11 cellular contexts compared by ENCODE assay signal in the genomic region with DNA sequence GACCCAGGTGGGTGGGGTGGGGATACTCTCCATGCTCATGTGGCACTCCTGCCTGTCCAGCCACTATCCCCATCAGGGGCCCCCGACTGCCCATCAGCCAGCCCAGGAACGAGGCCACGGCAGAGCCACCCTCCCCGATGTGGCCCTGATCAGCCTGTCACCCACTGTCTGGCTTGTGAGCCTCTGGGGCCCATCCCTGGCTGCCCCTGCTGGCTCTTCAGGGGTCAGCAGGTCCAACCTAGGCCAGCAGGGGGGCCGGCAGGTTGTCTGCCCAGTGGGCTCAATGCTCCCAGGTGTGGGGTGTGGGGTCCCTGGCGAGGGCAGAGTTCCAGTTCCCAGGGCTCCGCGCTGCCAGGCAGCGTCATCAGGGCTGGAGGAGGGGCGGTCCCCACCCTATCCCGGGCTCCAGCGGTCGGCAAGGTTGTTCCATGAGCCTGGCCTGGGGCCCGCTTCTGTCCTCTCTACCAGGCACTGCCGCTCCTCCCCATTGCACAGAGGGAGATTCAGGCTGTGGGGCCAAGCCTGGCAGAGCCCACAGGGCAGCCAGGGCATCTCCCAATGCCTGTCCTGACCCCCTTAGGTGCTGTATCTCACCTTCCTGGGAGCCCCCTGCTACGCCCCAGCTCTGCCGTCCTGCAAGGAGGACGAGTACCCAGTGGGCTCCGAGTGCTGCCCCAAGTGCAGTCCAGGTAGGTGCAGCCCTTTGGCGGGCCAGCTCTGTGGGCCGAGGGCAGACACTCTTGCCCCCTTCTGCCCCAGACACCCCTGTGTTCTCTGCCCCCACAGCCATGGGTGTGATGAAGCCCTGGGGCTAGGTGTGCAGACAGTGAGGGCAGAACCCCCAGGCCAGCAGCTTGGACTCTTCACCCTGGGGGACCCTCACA. TPM values are rescaled to one million over a fixed set of nuclear protein-coding genes. Genes with fewer than 3 reads are reported as not detected.
DNase-seq lines count a peak whose midpoint lies in the region; ATAC-seq and TF ChIP-seq lines count a peak whose summit lies in the region.
"Had no signal": no experiment of that assay in that cellular context is flagged by ENCODE, and none has a peak within 500 bp of the region (broad histone marks: within the 10 kb centered on the region; RNA-seq: fewer than 3 reads in every experiment).

No MANE protein-coding gene starts in this region.

- H3K9me3 ChIP-seq in gastrocnemius medialis (no peaks in the 10 kb centered on the region), trophoblast cell (ENCODE audit: insufficient read depth, low read depth, low read length) (no peaks in the 10 kb centered on the region)

- H4K12ac ChIP-seq in trophoblast cell (ENCODE audit: low read depth, low read length) = no peak overlapping the region

- no peak for DNase-seq in GM12864 (ENCODE audit: low read depth)
- peak; percentile 36 for DNase-seq in SK-MEL-5 (ENCODE audit: low read depth, low spot score)
- DNase-seq in fibroblast of pulmonary artery (ENCODE audit: low read depth) = no peak
- no peak for DNase-seq in gastrocnemius medialis
- no peak for DNase-seq in HEK293T (ENCODE audit: extremely low spot score)
- DNase-seq in hepatic stellate cell (ENCODE audit: low spot score) = no peak
- DNase-seq in trophoblast cell = no peak
- DNase-seq in amygdala (lab: John Stamatoyannopoulos, UW) = no peak

- no peak overlapping the region for H3K4ac ChIP-seq in trophoblast cell (ENCODE audit: low read depth, low read length)

- H2BK120ac ChIP-seq in trophoblast cell (ENCODE audit: insufficient read depth, low read length, poor library complexity) = no peak overlapping the region

- H3K27ac ChIP-seq in gastrocnemius medialis = peak overlapping the region; percentile 71 to 87 (median 85)
- H3K27ac ChIP-seq in trophoblast cell (ENCODE audit: low read depth, low read length) = no peak overlapping the region

- no peak overlapping the region for H4K8ac ChIP-seq in trophoblast cell (ENCODE audit: low read depth, low read length)

- H3K79me1 ChIP-seq in trophoblast cell (ENCODE audit: low read length) = no peaks in the 10 kb centered on the region

- intact Hi-C loops in gastrocnemius medialis (cut with DNase I; ENCODE audit: low total_unique reads) = loop anchor here (10.0 kb wide), 1 partner anchor 87 kb away; no protein-coding TSS in a partner anchor

- H4K91ac ChIP-seq in trophoblast cell (ENCODE audit: low read depth, low read length) = no peak overlapping the region

- H3K9ac ChIP-seq in trophoblast cell (ENCODE audit: low read length) = no peak overlapping the region

- peaks cover 7 to 21% of the 10 kb centered on the region in 2 donors for H3K4me1 ChIP-seq in gastrocnemius medialis
- no peaks in the 10 kb centered on the region for H3K4me1 ChIP-seq in trophoblast cell (ENCODE audit: control insufficient read depth in 1 of 2, insufficient read depth in 2 of 2, low read length in 2 of 2)

- no peak for ATAC-seq in gastrocnemius medialis

- WGBS in trophoblast cell (ENCODE audit: extremely low coverage, insufficient coverage, insufficient read length) = no CpG with 5 or more reads among the region's 21 CpGs

- TF ChIP-seq POLR2A in gastrocnemius medialis (IDR thresholded peaks at IDR 0.05) = no peak

- no peak overlapping the region for H3K23ac ChIP-seq in trophoblast cell (ENCODE audit: low read length)

- in situ Hi-C loops in SK-MEL-5 (cut with HindIII; ENCODE audit: low pct_unique_long_range_greater_than_20kb, low sequenced_read_pairs) = no loop called here
- in situ Hi-C loops in gastrocnemius medialis (cut with MboI; ENCODE audit: low sequenced_read_pairs in 4 of 4) = no loop called here

- H2BK12ac ChIP-seq in trophoblast cell (ENCODE audit: low read length) = no peak overlapping the region

- peak; percentile 32 for TF ChIP-seq CTCF in GM12864 (IDR thresholded peaks at IDR 0.05; ENCODE audit: low read depth, low read length, missing control alignments)
- no peak for TF ChIP-seq CTCF in fibroblast of pulmonary artery (IDR thresholded peaks at IDR 0.05; ENCODE audit: low read length, missing control alignments)
- no peak for TF ChIP-seq CTCF in gastrocnemius medialis (IDR thresholded peaks at IDR 0.05 in 4 of 5, conservative IDR thresholded peaks at IDR 0.05 in 1 of 5)

- no peak overlapping the region for H3K14ac ChIP-seq in trophoblast cell (ENCODE audit: low read length)

- H3K79me2 ChIP-seq in trophoblast cell (ENCODE audit: control insufficient read depth, insufficient read depth, low read length, poor library complexity) = no peaks in the 10 kb centered on the region

- peaks cover 0 to 4% (median 0%) of the 10 kb centered on the region in 3 donors for H3K27me3 ChIP-seq in gastrocnemius medialis
- H3K27me3 ChIP-seq in trophoblast cell (ENCODE audit: insufficient read depth, low read length) = no peaks in the 10 kb centered on the region

- no peak overlapping the region for H3K4me2 ChIP-seq in trophoblast cell (ENCODE audit: low read length)

- CTCF ChIA-PET in HEK293T (lab: Yijun Ruan, JAX) = no interaction called here

- H3K4me3 ChIP-seq in GM12864 (ENCODE audit: low read depth, low read length) (peak overlapping the region; percentile 89), fibroblast of pulmonary artery (replicated peaks; ENCODE audit: low read depth, low read length) (peak overlapping the region; percentile 54), gastrocnemius medialis (peak overlapping the region; percentile 68 to 96 (median 72)), trophoblast cell (ENCODE audit: low read depth, low read length) (no peak overlapping the region)

- H3K36me3 ChIP-seq in gastrocnemius medialis = no peaks in the 10 kb centered on the region
- no peaks in the 10 kb centered on the region for H3K36me3 ChIP-seq in trophoblast cell (ENCODE audit: control insufficient read depth in 1 of 2, insufficient read depth in 2 of 2, low read length in 2 of 2)

- H2AK5ac ChIP-seq in trophoblast cell (ENCODE audit: low read length) = no peak overlapping the region

- H3K18ac ChIP-seq in trophoblast cell (ENCODE audit: low read length) = no peak overlapping the region

- no peak overlapping the region for H2BK5ac ChIP-seq in trophoblast cell (ENCODE audit: low read depth, low read length, poor library complexity)

- no peak overlapping the region for H2AFZ ChIP-seq in trophoblast cell (ENCODE audit: insufficient read depth, low read length, poor library complexity)

- POLR2A ChIA-PET in HEK293T (lab: Yijun Ruan, JAX) = no interaction called here

TF ChIP-seq in HEK293T, 16 proteins besides CTCF, POLR2A, EP300 and RAD21:
- no peak for TF ChIP-seq FOXM1 (IDR thresholded peaks at IDR 0.05; ENCODE audit: borderline replicate concordance)
- TF ChIP-seq ELF4 (IDR thresholded peaks at IDR 0.05) = no peak
- no peak for TF ChIP-seq FOXK2 (IDR thresholded peaks at IDR 0.05)
- TF ChIP-seq LEF1 (IDR thresholded peaks at IDR 0.05; ENCODE audit: borderline replicate concordance) = no peak
- TF ChIP-seq HDGF (IDR thresholded peaks at IDR 0.05; ENCODE audit: borderline replicate concordance) = no peak
- no peak for TF ChIP-seq SP1 (IDR thresholded peaks at IDR 0.05)
- TF ChIP-seq, protein P1, sequence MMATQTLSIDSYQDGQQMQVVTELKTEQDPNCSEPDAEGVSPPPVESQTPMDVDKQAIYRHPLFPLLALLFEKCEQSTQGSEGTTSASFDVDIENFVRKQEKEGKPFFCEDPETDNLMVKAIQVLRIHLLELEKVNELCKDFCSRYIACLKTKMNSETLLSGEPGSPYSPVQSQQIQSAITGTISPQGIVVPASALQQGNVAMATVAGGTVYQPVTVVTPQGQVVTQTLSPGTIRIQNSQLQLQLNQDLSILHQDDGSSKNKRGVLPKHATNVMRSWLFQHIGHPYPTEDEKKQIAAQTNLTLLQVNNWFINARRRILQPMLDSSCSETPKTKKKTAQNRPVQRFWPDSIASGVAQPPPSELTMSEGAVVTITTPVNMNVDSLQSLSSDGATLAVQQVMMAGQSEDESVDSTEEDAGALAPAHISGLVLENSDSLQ (IDR thresholded peaks at IDR 0.05) = no peak
- no peak for TF ChIP-seq SUZ12 (IDR thresholded peaks at IDR 0.05)

RNA-seq across cellular contexts. Expression of a gene that starts 1.2 kb away (rescaled TPM):
- total RNA-seq in SK-MEL-5 (2014; rRNA removed; shearing (Covaris generic)) = 291 and 303 TPM in 2 replicates
- 367 and 374 TPM in 2 replicates for polyA plus RNA-seq in SK-MEL-5 (2015; cell fraction: cytosol; rRNA removed)
- 3,409 and 3,543 TPM in 2 replicates for polyA plus RNA-seq in SK-MEL-5 (2015; cell fraction: nucleus; rRNA removed)
- 10 to 100 TPM in 1 of 4 donors, 1 to 10 TPM in 3; 3.4 to 11.5 (median 5.0) TPM for total RNA-seq in gastrocnemius medialis
- polyA plus RNA-seq in trophoblast cell (2013) = 0.07 and 0.14 TPM in 2 replicates

RNA-seq across cellular contexts. Expression of a gene that starts 27.3 kb away (rescaled TPM):
- not detected in 2 replicates for total RNA-seq in SK-MEL-5 (2014; rRNA removed; shearing (Covaris generic))
- polyA plus RNA-seq in SK-MEL-5 (2015; cell fraction: cytosol; rRNA removed) = not detected in 2 replicates
- not detected in 2 replicates for polyA plus RNA-seq in SK-MEL-5 (2015; cell fraction: nucleus; rRNA removed)
- total RNA-seq in gastrocnemius medialis = under 1 TPM in 1 of 4 donors, not detected in 3; 0.49 TPM
- 0.21 and 0.22 TPM in 2 replicates for polyA plus RNA-seq in trophoblast cell (2013)
- total RNA-seq: LHCN-M2; pulmonary artery endothelial cell; T-helper 1 cell treated with Interleukin-12 subunit alpha and Interleukin-12 subunit beta and Interleukin-4 antibody, amounts not matched to agents 30 ng/mL and 1 ng/mL, for 36 hours had no signal

RNA-seq across cellular contexts. Expression of a gene that starts 29.2 kb away (rescaled TPM):
- total RNA-seq in SK-MEL-5 (2014; rRNA removed; shearing (Covaris generic)) = 11.4 and 11.7 TPM in 2 replicates
- polyA plus RNA-seq in SK-MEL-5 (2015; cell fraction: cytosol; rRNA removed) = 25.0 and 25.7 TPM in 2 replicates
- 39.2 and 39.3 TPM in 2 replicates for polyA plus RNA-seq in SK-MEL-5 (2015; cell fraction: nucleus; rRNA removed)
- total RNA-seq in gastrocnemius medialis = 1 to 10 TPM in 2 of 4 donors, under 1 TPM in 2; 0.52 to 2.7 (median 1.1) TPM
- polyA plus RNA-seq in trophoblast cell (2013) = 5.7 and 6.2 TPM in 2 replicates

RNA-seq across cellular contexts. Expression of a gene that starts 31.0 kb away (rescaled TPM):
- 10.6 and 16.2 TPM in 2 replicates for total RNA-seq in SK-MEL-5 (2014; rRNA removed; shearing (Covaris generic))
- polyA plus RNA-seq in SK-MEL-5 (2015; cell fraction: cytosol; rRNA removed) = 13.7 and 15.7 TPM in 2 replicates
- polyA plus RNA-seq in SK-MEL-5 (2015; cell fraction: nucleus; rRNA removed) = 79.9 and 81.9 TPM in 2 replicates
- 10 to 100 TPM; 27.5 to 54.2 (median 38.5) TPM for total RNA-seq in gastrocnemius medialis
- polyA plus RNA-seq in trophoblast cell (2013) = 12.5 and 13.9 TPM in 2 replicates

Comparison
In these comparisons a context has a peak if more than half of its experiments do, and no peak if none do; other contexts are left out.
1. RNA of a gene that starts 1.2 kb away (total RNA-seq): 291 to 303 TPM in SK-MEL-5; 3.4 to 11.5 TPM in gastrocnemius medialis; every median in the first group is over 10 times any median in the second.